In the genomic region with DNA sequence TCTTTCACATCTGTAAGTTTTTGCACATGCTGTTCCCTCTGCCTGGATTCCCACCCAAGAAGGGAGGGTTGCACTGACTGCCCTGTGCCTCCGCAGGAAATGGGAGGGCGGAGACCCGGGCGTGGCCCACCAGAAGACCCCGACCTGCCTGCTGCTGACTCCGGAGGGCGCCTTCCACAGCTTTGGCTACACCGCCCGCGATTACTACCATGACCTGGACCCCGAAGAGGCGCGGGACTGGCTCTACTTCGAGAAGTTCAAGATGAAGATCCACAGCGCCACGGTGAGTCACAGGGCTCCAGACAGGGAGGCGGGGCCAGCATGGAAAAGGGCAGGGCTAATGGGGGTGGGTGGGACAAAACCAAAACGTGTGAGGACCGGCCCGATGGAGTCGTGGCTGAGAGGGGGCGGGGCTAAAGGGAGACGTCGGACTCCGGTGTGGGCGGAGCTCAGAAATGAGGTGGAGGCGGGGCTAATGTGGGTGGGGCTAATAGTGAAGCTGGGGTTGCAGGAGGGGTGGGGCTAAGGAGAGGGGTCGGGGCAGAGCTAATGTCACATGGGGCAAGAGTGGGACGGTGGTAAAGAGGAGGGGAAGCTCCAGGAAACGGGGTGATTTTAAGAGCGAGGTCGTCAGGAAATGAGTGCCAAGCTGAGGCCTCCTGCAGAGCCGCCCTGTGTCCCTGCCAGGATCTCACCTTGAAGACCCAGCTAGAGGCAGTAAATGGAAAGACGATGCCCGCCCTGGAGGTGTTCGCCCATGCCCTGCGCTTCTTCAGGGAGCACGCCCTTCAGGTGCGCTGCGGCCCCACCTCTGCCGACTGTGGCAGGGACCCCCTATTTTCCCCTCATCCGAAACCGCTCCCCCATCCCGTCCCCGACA, we compare ENCODE assay signal across 8 cellular contexts. TPM values are rescaled to one million over a fixed set of nuclear protein-coding genes. Genes with fewer than 3 reads are reported as not detected.
DNase-seq lines count a peak whose midpoint lies in the region; ATAC-seq and TF ChIP-seq lines count a peak whose summit lies in the region.

No MANE protein-coding gene starts in this region.

- intact Hi-C loops in lower lobe of right lung (cut with DNase I): no loop called here

- POLR2A ChIA-PET in WTC11 (lab: Charles Lee): interaction anchor here (0.8 to 1.5 kb wide), 3 partner anchors 12 to 23 kb away, joined by 3 to 13 read pairs (median 3); partner anchors contain the start of gene ADISSP

- CTCF ChIA-PET in WTC11 (lab: Charles Lee): interaction anchor here (0.6 to 2.8 kb wide), 33 partner anchors 8 to 340 kb away, joined by 3 to 28 read pairs (median 5); partner anchors contain the start of genes ADISSP, AP5S1, CENPB and HSPA12B

- peak overlapping the region; percentile 89 for H3K4me3 Mint-ChIP-seq in WTC11
- peak overlapping the region; percentile 69 for H3K4me3 Mint-ChIP-seq in stimulated activated effector memory CD8-positive, alpha-beta T cell treated with anti-CD3 and anti-CD28 coated beads, Interleukin-12 subunit alpha, Interleukin-12 subunit beta, amount 100 ng/mL, for 72 hours

- ATAC-seq in WTC11: peak; percentile 85
- ATAC-seq in lower lobe of right lung: peak; percentile 86 to 89
- peak; percentile 67 for ATAC-seq in stimulated activated effector memory CD8-positive, alpha-beta T cell treated with anti-CD3 and anti-CD28 coated beads, Interleukin-12 subunit alpha, Interleukin-12 subunit beta, amount 100 ng/mL, for 72 hours
- ATAC-seq in GM21526 (IDR thresholded peaks at IDR 0.05; ENCODE audit: low FRiP score, unreplicated experiment): no peak

- DNase-seq in CMK (ENCODE audit: low read depth): peak; percentile 98
- DNase-seq in LoVo (ENCODE audit: low spot score): peak; percentile 80
- peak; percentile 100 for DNase-seq in WTC11 (ENCODE audit: low spot score)
- DNase-seq in cardiac fibroblast (ENCODE audit: low read depth in 2 of 2): peak; percentile 23 to 51
- DNase-seq in lower lobe of right lung: peak; percentile 92
- DNase-seq in stimulated activated effector memory CD8-positive, alpha-beta T cell treated with anti-CD3 and anti-CD28 coated beads, Interleukin-12 subunit alpha, Interleukin-12 subunit beta, amount 100 ng/mL, for 72 hours (ENCODE audit: low spot score in 2 of 2): peak; percentile 49 to 71
- no peak for DNase-seq in inferior parietal cortex (ENCODE audit: extremely low spot score)

- H3K9me3 ChIP-seq in lower lobe of right lung: no peaks in the 10 kb centered on the region

- H3K9me3 Mint-ChIP-seq in WTC11: no peaks in the 10 kb centered on the region
- H3K9me3 Mint-ChIP-seq in stimulated activated effector memory CD8-positive, alpha-beta T cell treated with anti-CD3 and anti-CD28 coated beads, Interleukin-12 subunit alpha, Interleukin-12 subunit beta, amount 100 ng/mL, for 72 hours: no peaks in the 10 kb centered on the region

- H3K4me3 ChIP-seq in cardiac fibroblast (replicated peaks in 1 of 2; ENCODE audit: low read depth in 2 of 2, low read length in 2 of 2) (no peak overlapping the region), lower lobe of right lung (peak overlapping the region; percentile 29)

- H3K36me3 ChIP-seq in lower lobe of right lung: peaks cover 40% of the 10 kb centered on the region

- H3K27me3 ChIP-seq in lower lobe of right lung (ENCODE audit: low read depth): peaks cover 1% of the 10 kb centered on the region

- H3K4me1 Mint-ChIP-seq in WTC11: peaks cover 21% of the 10 kb centered on the region
- peaks cover 19% of the 10 kb centered on the region for H3K4me1 Mint-ChIP-seq in stimulated activated effector memory CD8-positive, alpha-beta T cell treated with anti-CD3 and anti-CD28 coated beads, Interleukin-12 subunit alpha, Interleukin-12 subunit beta, amount 100 ng/mL, for 72 hours

- peaks cover 44% of the 10 kb centered on the region for H3K27me3 Mint-ChIP-seq in WTC11 (ENCODE audit: low read depth)

- peaks cover 26% of the 10 kb centered on the region for H3K4me1 ChIP-seq in lower lobe of right lung

- TF ChIP-seq CTCF in WTC11 (IDR thresholded peaks at IDR 0.05) (no peak), cardiac fibroblast (IDR thresholded peaks at IDR 0.05; ENCODE audit: low read depth, low read length) (no peak), lower lobe of right lung (IDR thresholded peaks at IDR 0.05) (no peak)

- H3K36me3 Mint-ChIP-seq in WTC11: no peaks in the 10 kb centered on the region
- peaks cover 5% of the 10 kb centered on the region for H3K36me3 Mint-ChIP-seq in stimulated activated effector memory CD8-positive, alpha-beta T cell treated with anti-CD3 and anti-CD28 coated beads, Interleukin-12 subunit alpha, Interleukin-12 subunit beta, amount 100 ng/mL, for 72 hours

- no peak overlapping the region for H3K27ac ChIP-seq in lower lobe of right lung

- H3K27ac Mint-ChIP-seq in WTC11: peak overlapping the region; percentile 88
- peak overlapping the region; percentile 29 for H3K27ac Mint-ChIP-seq in stimulated activated effector memory CD8-positive, alpha-beta T cell treated with anti-CD3 and anti-CD28 coated beads, Interleukin-12 subunit alpha, Interleukin-12 subunit beta, amount 100 ng/mL, for 72 hours

TF ChIP-seq in WTC11, 78 proteins besides CTCF, POLR2A, EP300 and RAD21 (continues in another document):
- TF ChIP-seq, protein P1, sequence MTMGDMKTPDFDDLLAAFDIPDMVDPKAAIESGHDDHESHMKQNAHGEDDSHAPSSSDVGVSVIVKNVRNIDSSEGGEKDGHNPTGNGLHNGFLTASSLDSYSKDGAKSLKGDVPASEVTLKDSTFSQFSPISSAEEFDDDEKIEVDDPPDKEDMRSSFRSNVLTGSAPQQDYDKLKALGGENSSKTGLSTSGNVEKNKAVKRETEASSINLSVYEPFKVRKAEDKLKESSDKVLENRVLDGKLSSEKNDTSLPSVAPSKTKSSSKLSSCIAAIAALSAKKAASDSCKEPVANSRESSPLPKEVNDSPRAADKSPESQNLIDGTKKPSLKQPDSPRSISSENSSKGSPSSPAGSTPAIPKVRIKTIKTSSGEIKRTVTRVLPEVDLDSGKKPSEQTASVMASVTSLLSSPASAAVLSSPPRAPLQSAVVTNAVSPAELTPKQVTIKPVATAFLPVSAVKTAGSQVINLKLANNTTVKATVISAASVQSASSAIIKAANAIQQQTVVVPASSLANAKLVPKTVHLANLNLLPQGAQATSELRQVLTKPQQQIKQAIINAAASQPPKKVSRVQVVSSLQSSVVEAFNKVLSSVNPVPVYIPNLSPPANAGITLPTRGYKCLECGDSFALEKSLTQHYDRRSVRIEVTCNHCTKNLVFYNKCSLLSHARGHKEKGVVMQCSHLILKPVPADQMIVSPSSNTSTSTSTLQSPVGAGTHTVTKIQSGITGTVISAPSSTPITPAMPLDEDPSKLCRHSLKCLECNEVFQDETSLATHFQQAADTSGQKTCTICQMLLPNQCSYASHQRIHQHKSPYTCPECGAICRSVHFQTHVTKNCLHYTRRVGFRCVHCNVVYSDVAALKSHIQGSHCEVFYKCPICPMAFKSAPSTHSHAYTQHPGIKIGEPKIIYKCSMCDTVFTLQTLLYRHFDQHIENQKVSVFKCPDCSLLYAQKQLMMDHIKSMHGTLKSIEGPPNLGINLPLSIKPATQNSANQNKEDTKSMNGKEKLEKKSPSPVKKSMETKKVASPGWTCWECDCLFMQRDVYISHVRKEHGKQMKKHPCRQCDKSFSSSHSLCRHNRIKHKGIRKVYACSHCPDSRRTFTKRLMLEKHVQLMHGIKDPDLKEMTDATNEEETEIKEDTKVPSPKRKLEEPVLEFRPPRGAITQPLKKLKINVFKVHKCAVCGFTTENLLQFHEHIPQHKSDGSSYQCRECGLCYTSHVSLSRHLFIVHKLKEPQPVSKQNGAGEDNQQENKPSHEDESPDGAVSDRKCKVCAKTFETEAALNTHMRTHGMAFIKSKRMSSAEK (CRISPR knock-in tag; IDR thresholded peaks at IDR 0.05; ENCODE audit: borderline replicate concordance): no peak
- no peak for TF ChIP-seq RELA (CRISPR knock-in tag; IDR thresholded peaks at IDR 0.05; ENCODE audit: borderline replicate concordance)
- TF ChIP-seq ESRRA (CRISPR knock-in tag; IDR thresholded peaks at IDR 0.05; ENCODE audit: borderline replicate concordance): no peak
- TF ChIP-seq PRRX2 (CRISPR knock-in tag; IDR thresholded peaks at IDR 0.05): no peak
- no peak for TF ChIP-seq KAT7 (CRISPR knock-in tag; IDR thresholded peaks at IDR 0.05; ENCODE audit: borderline replicate concordance)
- TF ChIP-seq ETV6 (CRISPR knock-in tag; IDR thresholded peaks at IDR 0.05): 0 out of 2 replicates have a peak, but pooled peaks have one; percentile 25
- TF ChIP-seq SP1 (CRISPR knock-in tag; conservative IDR thresholded peaks at IDR 0.05): peak; percentile 45; the same call in 1 of the 2 replicates
- 0 out of 2 replicates have a peak, but pooled peaks have one; percentile 41 for TF ChIP-seq PRDM15 (CRISPR knock-in tag; IDR thresholded peaks at IDR 0.05)

RNA-seq across cellular contexts. Expression of gene HSPA12B, which starts 12.6 kb away (rescaled TPM):
- total RNA-seq in WTC11 (2021): 6.3 to 8.5 TPM (median 8.2 TPM) in 3 replicates
- 36.9 TPM for total RNA-seq in lower lobe of right lung

RNA-seq across cellular contexts. Expression of gene ADISSP, which starts 22.5 kb away (rescaled TPM):
- 109 to 129 TPM (median 113 TPM) in 3 replicates for total RNA-seq in WTC11 (2021)
- 33.2 TPM for total RNA-seq in lower lobe of right lung

RNA-seq across cellular contexts. Expression of gene SIGLEC1, which starts 32.6 kb away (rescaled TPM):
- 0.04 to 0.11 TPM in 2 of 3 replicates, not detected in the other for total RNA-seq in WTC11 (2021)
- total RNA-seq in lower lobe of right lung: 114 TPM

RNA-seq across cellular contexts. Expression of gene SPEF1, which starts 36.2 kb away (rescaled TPM):
- total RNA-seq in WTC11 (2021) (0.41 to 0.72 TPM (median 0.64 TPM) in 3 replicates), lower lobe of right lung (3.9 TPM)

RNA-seq across cellular contexts. Expression of gene CENPB, which starts 41.5 kb away (rescaled TPM):
- total RNA-seq in WTC11 (2021) (55.3 to 58.7 TPM (median 57.6 TPM) in 3 replicates), lower lobe of right lung (76.2 TPM)

Comparison
In these comparisons a context has a peak if more than half of its experiments do, and no peak if none do; other contexts are left out.
1. RNA of gene SIGLEC1, which starts 32.6 kb away (total RNA-seq): 114 TPM in lower lobe of right lung (single experiment); 0.04 to 0.11 TPM in WTC11; every median in the first group is over 100 times any median in the second.